In the genomic region with DNA sequence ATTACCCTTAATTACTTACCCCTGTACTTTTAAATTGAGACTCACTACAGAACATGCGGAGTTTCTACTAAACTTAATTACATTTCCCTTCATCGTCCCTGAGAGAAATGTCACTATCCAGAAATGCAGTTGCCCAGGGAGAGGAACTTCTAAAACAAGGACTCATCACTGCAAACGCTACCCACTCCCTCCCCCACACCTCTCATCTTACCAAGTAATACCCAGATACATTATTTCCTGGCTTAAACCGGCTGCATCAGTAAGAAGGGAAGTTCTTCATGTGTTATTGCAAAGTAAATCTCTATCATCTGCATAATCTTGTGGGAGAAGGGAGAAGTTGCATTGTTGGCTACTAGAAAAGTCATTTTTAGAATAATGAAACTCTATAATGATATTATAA, we compare ENCODE assay signal across 17 cellular contexts.
DNase-seq lines count a peak whose midpoint lies in the region; ATAC-seq, FAIRE-seq and TF ChIP-seq lines count a peak whose summit lies in the region.
"Had no signal": no experiment of that assay in that cellular context is flagged by ENCODE, and none has a peak within 500 bp of the region (broad histone marks: within the 10 kb centered on the region; RNA-seq: fewer than 3 reads in every experiment).

No MANE protein-coding gene starts in this region.

- no peak overlapping the region for H3K4me3 Mint-ChIP-seq in activated T-cell treated with anti-CD3 and anti-CD28 coated beads, Interleukin-2, amount 50 U/mL, for 4 hours
- H3K4me3 Mint-ChIP-seq: activated CD4-positive, alpha-beta T cell treated with anti-CD3 and anti-CD28 coated beads, Interleukin-2, amount 10 ng/mL, durations not matched to agents 7 days and 5 days had no signal

- H3K9me3 Mint-ChIP-seq in activated T-cell treated with anti-CD3 and anti-CD28 coated beads, Interleukin-2, amount 50 U/mL, for 4 hours = no peaks in the 10 kb centered on the region
- H3K9me3 Mint-ChIP-seq: activated CD4-positive, alpha-beta T cell treated with anti-CD3 and anti-CD28 coated beads, Interleukin-2, amount 10 ng/mL, durations not matched to agents 7 days and 5 days had no signal

- H3K27me3 ChIP-seq in WERI-Rb-1 (ENCODE audit: insufficient read depth, low read depth, severe bottlenecking) (no peaks in the 10 kb centered on the region), neutrophil (no peaks in the 10 kb centered on the region)
- H3K27me3 ChIP-seq: hepatocyte had no signal

- in situ Hi-C loops in KBM-7 (cut with MboI; ENCODE audit: low pct_unique_long_range_greater_than_20kb, low sequenced_read_pairs) = no loop called here

- H3K36me3 Mint-ChIP-seq in activated T-cell treated with anti-CD3 and anti-CD28 coated beads, Interleukin-2, amount 50 U/mL, for 4 hours (ENCODE audit: insufficient read depth) = peaks cover 25% of the 10 kb centered on the region

- TF ChIP-seq CTCF in WERI-Rb-1 (IDR thresholded peaks at IDR 0.05; ENCODE audit: low read depth, low read length) (no peak), neutrophil (IDR thresholded peaks at IDR 0.05) (no peak)

- no peaks in the 10 kb centered on the region for H3K27me3 Mint-ChIP-seq in activated T-cell treated with anti-CD3 and anti-CD28 coated beads, Interleukin-2, amount 50 U/mL, for 4 hours (ENCODE audit: low read depth)
- H3K27me3 Mint-ChIP-seq: activated CD4-positive, alpha-beta T cell treated with anti-CD3 and anti-CD28 coated beads, Interleukin-2, amount 10 ng/mL, durations not matched to agents 7 days and 5 days had no signal

- H3K4me1 Mint-ChIP-seq in activated T-cell treated with anti-CD3 and anti-CD28 coated beads, Interleukin-2, amount 50 U/mL, for 4 hours (ENCODE audit: low read depth) = peaks cover 44% of the 10 kb centered on the region

- H3K4me1 ChIP-seq in neutrophil (ENCODE audit: control insufficient read depth in 1 of 2, insufficient read depth in 1 of 2, low read depth in 1 of 2, low read length in 1 of 2) = no peaks in the 10 kb centered on the region

- H3K27ac ChIP-seq in WERI-Rb-1 (no peak overlapping the region), neutrophil (peak overlapping the region; percentile 38)
- H3K27ac ChIP-seq: hepatocyte had no signal

- H3K36me3 ChIP-seq in WERI-Rb-1 (no peaks in the 10 kb centered on the region), neutrophil (peaks cover 88% of the 10 kb centered on the region)

- H3K9me3 ChIP-seq in WERI-Rb-1 (ENCODE audit: severe bottlenecking) (no peaks in the 10 kb centered on the region), neutrophil (no peaks in the 10 kb centered on the region)

- no peak for FAIRE-seq in HTR-8/SVneo (lab: Jason Lieb, UNC)
- FAIRE-seq: RCC 7860 had no signal

- H3K4me3 ChIP-seq in WERI-Rb-1 (ENCODE audit: low read depth, low read length) (no peak overlapping the region), neutrophil (ENCODE audit: low read depth in 1 of 2, low read length in 1 of 2) (no peak overlapping the region)
- H3K4me3 ChIP-seq: hepatocyte had no signal

- DNase-seq in activated T-cell treated with anti-CD3 and anti-CD28 coated beads, Interleukin-2, amount 50 U/mL, for 4 hours = peak; percentile 19
- DNase-seq in activated T-cell treated with anti-CD3 and anti-CD28 coated beads, Interleukin-2, amount 50 U/mL, for 48 hours = no peak
- peak; percentile 77 for DNase-seq in KBM-7
- peak; percentile 14 for DNase-seq in WERI-Rb-1
- no peak for DNase-seq in HTR-8/SVneo (ENCODE audit: insufficient read length, low spot score)
- DNase-seq in effector CD4-positive, alpha-beta T cell = no peak
- DNase-seq: activated CD4-positive, alpha-beta T cell treated with anti-CD3 and anti-CD28 coated beads, Interleukin-2, amount 10 ng/mL, durations not matched to agents 7 days and 5 days; activated effector memory CD4-positive, alpha-beta T cell treated with Interleukin-2 at 50 U/mL for 16 hours; NCI-H2029 treated with DMSO at 0.1 percent for 48 hours; NCI-H526 treated with DMSO at 0.1 percent for 48 hours; stimulated activated CD8-positive, alpha-beta memory T cell treated with anti-CD3 and anti-CD28 coated beads, Interleukin-4, amount 100 ng/mL, for 48 hours; SW 1271; trophoblast cell had no signal

- ATAC-seq in activated T-cell treated with anti-CD3 and anti-CD28 coated beads, Interleukin-2, amount 50 U/mL, for 4 hours = peak; percentile 82 to 86
- no peak for ATAC-seq in HG03442 (IDR thresholded peaks at IDR 0.05; ENCODE audit: unreplicated experiment)

Comparison
In these comparisons a context has a peak if more than half of its experiments do, and no peak if none do; other contexts are left out.
1. DNase-seq: peak in activated T-cell treated with anti-CD3 and anti-CD28 coated beads, Interleukin-2, amount 50 U/mL, for 4 hours (single experiment), KBM-7 (single experiment) and WERI-Rb-1 (single experiment); none in activated T-cell treated with anti-CD3 and anti-CD28 coated beads, Interleukin-2, amount 50 U/mL, for 48 hours (0 of 2), HTR-8/SVneo (single experiment) and effector CD4-positive, alpha-beta T cell (single experiment).